In the genomic region with DNA sequence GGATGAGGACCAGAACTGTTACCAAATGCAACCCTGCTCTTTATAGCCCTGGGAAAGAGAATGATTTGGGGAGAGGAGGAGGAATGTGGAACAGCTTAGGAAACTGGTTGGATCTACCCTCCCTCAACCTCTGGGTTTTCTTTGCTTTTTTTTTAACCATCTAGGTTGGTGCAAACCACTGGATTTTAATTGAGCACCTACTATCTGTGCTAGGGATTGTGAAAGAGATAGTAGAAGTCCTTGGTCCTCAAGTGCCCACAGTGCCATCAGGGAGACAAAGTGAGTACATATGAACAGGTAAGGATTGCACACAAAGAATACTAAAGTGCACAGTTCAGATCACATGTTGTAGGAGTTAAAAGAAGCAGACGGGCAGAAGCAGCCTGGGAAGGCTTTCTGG, we compare ENCODE assay signal across 14 cellular contexts. TPM values are rescaled to one million over a fixed set of nuclear protein-coding genes. Genes with fewer than 3 reads are reported as not detected.
DNase-seq lines count a peak whose midpoint lies in the region; ATAC-seq lines count a peak whose summit lies in the region.
"Had no signal": no experiment of that assay in that cellular context is flagged by ENCODE, and none has a peak within 500 bp of the region (broad histone marks: within the 10 kb centered on the region; RNA-seq: fewer than 3 reads in every experiment).

No MANE protein-coding gene starts in this region.

- no peak overlapping the region for H4K91ac ChIP-seq in mesenchymal stem cell (ENCODE audit: low read length)

- no peaks in the 10 kb centered on the region for H3K9me3 ChIP-seq in mesenchymal stem cell (ENCODE audit: control insufficient read depth, low read length)
- H3K9me3 ChIP-seq: right lobe of liver, SK-N-SH had no signal

- no peak overlapping the region for H2BK5ac ChIP-seq in mesenchymal stem cell (ENCODE audit: low read depth, low read length, poor library complexity, severe bottlenecking)

- peak overlapping the region; percentile 71 for H3K27ac Mint-ChIP-seq in stimulated activated naive CD8-positive, alpha-beta T cell treated with anti-CD3 and anti-CD28 coated beads, Interleukin-15, Interleukin-2, amounts not matched to agents 100 ng/mL and 50 ng/mL, for 24 hours
- H3K27ac Mint-ChIP-seq in activated CD4-positive, alpha-beta memory T cell treated with anti-CD3 and anti-CD28 coated beads, Interleukin-2, amount 10 ng/mL, durations not matched to agents 7 days and 5 days = peak overlapping the region; percentile 98

- DNase-seq in stimulated activated naive CD8-positive, alpha-beta T cell treated with anti-CD3 and anti-CD28 coated beads, Interleukin-15, Interleukin-2, amounts not matched to agents 100 U/mL and 50 U/mL, for 24 hours = no peak
- no peak for DNase-seq in activated CD4-positive, alpha-beta memory T cell treated with anti-CD3 and anti-CD28 coated beads, Interleukin-2, amount 10 ng/mL, durations not matched to agents 7 days and 5 days
- no peak for DNase-seq in mesenchymal stem cell
- DNase-seq in NCI-H128 (lab: John Stamatoyannopoulos, UW; ENCODE audit: unreplicated experiment) = no peak
- DNase-seq in UCSD-AML1 (lab: John Stamatoyannopoulos, UW; ENCODE audit: unreplicated experiment) = no peak
- DNase-seq in stimulated activated CD4-positive, alpha-beta T cell treated with anti-CD3 and anti-CD28 coated beads, Interleukin-4, amount 100 ng/mL, for 1 hour = no peak
- DNase-seq: COR-L47, head of caudate nucleus, NCI-H1436, SK-N-SH had no signal

- no peak overlapping the region for H2AK5ac ChIP-seq in mesenchymal stem cell (ENCODE audit: low read length, severe bottlenecking)

- no peak overlapping the region for H2BK12ac ChIP-seq in mesenchymal stem cell (ENCODE audit: low read length in 2 of 2)

- 71% methylated on average over 1 of the region's 1 CpG for WGBS in mesenchymal stem cell

- H3K27me3 Mint-ChIP-seq in stimulated activated naive CD8-positive, alpha-beta T cell treated with anti-CD3 and anti-CD28 coated beads, Interleukin-15, Interleukin-2, amounts not matched to agents 100 ng/mL and 50 ng/mL, for 24 hours = no peaks in the 10 kb centered on the region
- no peaks in the 10 kb centered on the region for H3K27me3 Mint-ChIP-seq in activated CD4-positive, alpha-beta memory T cell treated with anti-CD3 and anti-CD28 coated beads, Interleukin-2, amount 10 ng/mL, durations not matched to agents 7 days and 5 days

- H2AFZ ChIP-seq in mesenchymal stem cell (ENCODE audit: low read depth, low read length) = no peak overlapping the region

- no peak overlapping the region for H3K4me3 ChIP-seq in mesenchymal stem cell (ENCODE audit: insufficient read depth in 1 of 2, low read depth in 1 of 2, low read length in 2 of 2)
- H3K4me3 ChIP-seq: right lobe of liver had no signal

- POLR2A ChIA-PET in activated CD4-positive, alpha-beta memory T cell treated with anti-CD3 and anti-CD28 coated beads, Interleukin-2, amount 10 ng/mL, durations not matched to agents 7 days and 5 days (lab: Charles Lee) = interaction anchor here (6.2 kb wide), 1 partner anchor 29 kb away, joined by 64 read pairs; no protein-coding TSS in a partner anchor

- peaks cover 77% of the 10 kb centered on the region for H3K36me3 Mint-ChIP-seq in stimulated activated naive CD8-positive, alpha-beta T cell treated with anti-CD3 and anti-CD28 coated beads, Interleukin-15, Interleukin-2, amounts not matched to agents 100 ng/mL and 50 ng/mL, for 24 hours (ENCODE audit: low read depth)
- H3K36me3 Mint-ChIP-seq in activated CD4-positive, alpha-beta memory T cell treated with anti-CD3 and anti-CD28 coated beads, Interleukin-2, amount 10 ng/mL, durations not matched to agents 7 days and 5 days (ENCODE audit: low read depth) = peaks cover 79% of the 10 kb centered on the region

- peaks cover 53% of the 10 kb centered on the region for H3K4me1 ChIP-seq in mesenchymal stem cell (ENCODE audit: control insufficient read depth, insufficient read depth, low read depth, low read length)

- peaks cover 3% of the 10 kb centered on the region for H3K79me1 ChIP-seq in mesenchymal stem cell (replicated peaks; ENCODE audit: low read length, poor library complexity, severe bottlenecking)

- H2BK15ac ChIP-seq in mesenchymal stem cell (ENCODE audit: low read depth, poor library complexity, severe bottlenecking) = no peak overlapping the region

- peaks cover 42 to 46% of the 10 kb centered on the region in 2 experiments for H3K36me3 ChIP-seq in mesenchymal stem cell (ENCODE audit: control insufficient read depth in 1 of 2, insufficient read depth in 2 of 2, low read depth in 1 of 2, low read length in 2 of 2)

- H3K9me3 Mint-ChIP-seq in stimulated activated naive CD8-positive, alpha-beta T cell treated with anti-CD3 and anti-CD28 coated beads, Interleukin-15, Interleukin-2, amounts not matched to agents 100 ng/mL and 50 ng/mL, for 24 hours = no peaks in the 10 kb centered on the region
- H3K9me3 Mint-ChIP-seq in activated CD4-positive, alpha-beta memory T cell treated with anti-CD3 and anti-CD28 coated beads, Interleukin-2, amount 10 ng/mL, durations not matched to agents 7 days and 5 days = no peaks in the 10 kb centered on the region

- peak overlapping the region; percentile 98 for H3K4me3 Mint-ChIP-seq in stimulated activated naive CD8-positive, alpha-beta T cell treated with anti-CD3 and anti-CD28 coated beads, Interleukin-15, Interleukin-2, amounts not matched to agents 100 ng/mL and 50 ng/mL, for 24 hours
- H3K4me3 Mint-ChIP-seq in activated CD4-positive, alpha-beta memory T cell treated with anti-CD3 and anti-CD28 coated beads, Interleukin-2, amount 10 ng/mL, durations not matched to agents 7 days and 5 days = no peak overlapping the region

- H3K27me3 ChIP-seq in mesenchymal stem cell (ENCODE audit: control insufficient read depth in 1 of 2, insufficient read depth in 1 of 2, low read length in 2 of 2) = no peaks in the 10 kb centered on the region
- H3K27me3 ChIP-seq: right lobe of liver had no signal

- no peak for ATAC-seq in stimulated activated naive CD8-positive, alpha-beta T cell treated with anti-CD3 and anti-CD28 coated beads, Interleukin-15, Interleukin-2, amounts not matched to agents 100 U/mL and 50 U/mL, for 24 hours
- ATAC-seq in HG03571 (IDR thresholded peaks at IDR 0.05; ENCODE audit: unreplicated experiment) = no peak
- ATAC-seq: right lobe of liver had no signal

- H2BK120ac ChIP-seq in mesenchymal stem cell (ENCODE audit: low read depth, low read length) = no peak overlapping the region

- no peak overlapping the region for H3K14ac ChIP-seq in mesenchymal stem cell (ENCODE audit: low read length in 2 of 2)

- CTCF ChIA-PET in activated CD4-positive, alpha-beta memory T cell treated with anti-CD3 and anti-CD28 coated beads, Interleukin-2, amount 10 ng/mL, durations not matched to agents 7 days and 5 days (lab: Charles Lee) = interaction anchor here (1.0 kb wide), 1 partner anchor 140 kb away, joined by 3 read pairs; a partner anchor contains a TSS

- peak overlapping the region; percentile 99 for H3K9ac ChIP-seq in mesenchymal stem cell (ENCODE audit: low read length)

- peak overlapping the region; percentile 38 for H4K8ac ChIP-seq in mesenchymal stem cell (ENCODE audit: low read length)

- H3K18ac ChIP-seq in mesenchymal stem cell (ENCODE audit: low read depth in 1 of 2, low read length in 2 of 2) = no peak overlapping the region

- H3K4ac ChIP-seq in mesenchymal stem cell (ENCODE audit: low read depth in 1 of 2, low read length in 2 of 2) = no peak overlapping the region

- no peak overlapping the region for H3K23ac ChIP-seq in mesenchymal stem cell (ENCODE audit: low read length in 2 of 2)

- H3K4me2 ChIP-seq in mesenchymal stem cell (ENCODE audit: low read length, poor library complexity, severe bottlenecking) = no peak overlapping the region

- no peak overlapping the region for H3K27ac ChIP-seq in mesenchymal stem cell (ENCODE audit: low read length, poor library complexity, severe bottlenecking)
- H3K27ac ChIP-seq: right lobe of liver had no signal

- H3K4me1 Mint-ChIP-seq in stimulated activated naive CD8-positive, alpha-beta T cell treated with anti-CD3 and anti-CD28 coated beads, Interleukin-15, Interleukin-2, amounts not matched to agents 100 ng/mL and 50 ng/mL, for 24 hours (ENCODE audit: low read depth) = peaks cover 72% of the 10 kb centered on the region
- peaks cover 62% of the 10 kb centered on the region for H3K4me1 Mint-ChIP-seq in activated CD4-positive, alpha-beta memory T cell treated with anti-CD3 and anti-CD28 coated beads, Interleukin-2, amount 10 ng/mL, durations not matched to agents 7 days and 5 days

RNA-seq across cellular contexts. Expression of a gene that starts 4.7 kb away (rescaled TPM):
- 100 to 1,000 TPM; 548 to 554 TPM for total RNA-seq in activated CD4-positive, alpha-beta memory T cell treated with anti-CD3 and anti-CD28 coated beads, Interleukin-2, amount 10 ng/mL, durations not matched to agents 7 days and 5 days
- 328 TPM for polyA plus RNA-seq in mesenchymal stem cell (2013, experiment 1 of 2)
- 330 TPM for polyA plus RNA-seq in mesenchymal stem cell (2013, experiment 2 of 2)

RNA-seq across cellular contexts. Expression of a gene that starts 20.7 kb away (rescaled TPM):
- total RNA-seq in activated CD4-positive, alpha-beta memory T cell treated with anti-CD3 and anti-CD28 coated beads, Interleukin-2, amount 10 ng/mL, durations not matched to agents 7 days and 5 days = 1 to 10 TPM; 1.0 to 1.3 TPM
- 0.86 TPM for polyA plus RNA-seq in mesenchymal stem cell (2013, experiment 1 of 2)
- polyA plus RNA-seq in mesenchymal stem cell (2013, experiment 2 of 2) = 0.71 TPM
- total RNA-seq: right lobe of liver had no signal

RNA-seq across cellular contexts. Expression of a gene that starts 24.8 kb away (rescaled TPM):
- total RNA-seq in activated CD4-positive, alpha-beta memory T cell treated with anti-CD3 and anti-CD28 coated beads, Interleukin-2, amount 10 ng/mL, durations not matched to agents 7 days and 5 days = not detected
- polyA plus RNA-seq in mesenchymal stem cell (2013, experiment 1 of 2) = 0.03 TPM
- 0.03 TPM for polyA plus RNA-seq in mesenchymal stem cell (2013, experiment 2 of 2)

RNA-seq across cellular contexts. Expression of a gene that starts 33.4 kb away (rescaled TPM):
- total RNA-seq in activated CD4-positive, alpha-beta memory T cell treated with anti-CD3 and anti-CD28 coated beads, Interleukin-2, amount 10 ng/mL, durations not matched to agents 7 days and 5 days = not detected
- not detected for polyA plus RNA-seq in mesenchymal stem cell (2013, experiment 1 of 2)
- polyA plus RNA-seq in mesenchymal stem cell (2013, experiment 2 of 2) = not detected
- total RNA-seq: mesenteric fat pad had no signal

RNA-seq across cellular contexts. Expression of a gene that starts 58.2 kb away (rescaled TPM):
- not detected for total RNA-seq in activated CD4-positive, alpha-beta memory T cell treated with anti-CD3 and anti-CD28 coated beads, Interleukin-2, amount 10 ng/mL, durations not matched to agents 7 days and 5 days
- polyA plus RNA-seq in mesenchymal stem cell (2013, experiment 1 of 2) = not detected
- polyA plus RNA-seq in mesenchymal stem cell (2013, experiment 2 of 2) = not detected
- total RNA-seq: mesenteric fat pad, right lobe of liver had no signal
- polyA plus RNA-seq: SK-N-SH had no signal
